Comparison of ENCODE assay signal across 8 cellular contexts in the genomic region with DNA sequence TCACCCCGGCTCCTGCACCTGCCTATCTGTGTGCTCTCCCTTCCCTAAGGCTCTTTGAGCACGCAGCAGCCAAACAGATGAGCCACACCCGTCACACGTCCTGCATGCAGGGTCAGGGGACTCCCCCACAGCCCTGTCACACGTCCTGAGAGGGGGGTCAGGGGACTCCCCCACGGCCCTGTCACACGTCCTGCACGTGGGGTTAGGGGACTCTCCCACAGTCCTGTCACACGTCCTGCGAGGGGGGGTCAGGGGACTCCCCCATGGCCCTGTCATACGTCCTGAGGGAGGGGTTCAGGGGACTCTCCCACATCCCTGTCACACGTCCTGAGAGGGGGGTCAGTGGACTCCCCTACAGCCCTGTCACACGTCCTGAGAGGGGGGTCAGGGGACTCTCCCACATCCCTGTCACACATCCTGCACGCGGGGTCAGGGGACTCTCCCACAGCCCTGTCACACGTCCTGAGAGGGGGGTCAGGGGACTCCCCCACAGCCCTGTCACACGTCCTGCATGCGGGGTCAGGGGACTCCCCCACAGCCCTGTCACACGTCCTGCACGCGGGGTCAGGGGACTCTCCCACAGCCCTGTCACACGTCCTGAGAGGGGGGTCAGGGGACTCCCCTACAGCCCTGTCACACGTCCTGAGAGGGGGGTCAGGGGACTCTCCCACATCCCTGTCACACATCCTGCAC.
DNase-seq lines count a peak whose midpoint lies in the region; ATAC-seq and TF ChIP-seq lines count a peak whose summit lies in the region.
"Not testable (repeated sequence)": the region's sequence is repeated elsewhere in the genome, so short reads cannot be mapped to it uniquely, and the experiment has no call there.

No MANE protein-coding gene starts in this region.

- DNase-seq in NCI-H1092 treated with DMSO at 0.1 percent for 48 hours (lab: John Stamatoyannopoulos, UW) = peak; percentile 22
- DNase-seq in T-cell = peak in 25 of 34 experiments; percentile 4 to 63 (median 21)
- peak; percentile 59 for DNase-seq in activated CD8-positive, alpha-beta memory T cell treated with anti-CD3 and anti-CD28 coated beads, Interleukin-2, amount 50 U/mL, for 48 hours
- peak; percentile 38 for DNase-seq in activated naive CD4-positive, alpha-beta T cell treated with anti-CD3 and anti-CD28 coated beads for 36 hours
- peak; percentile 4 for DNase-seq in effector CD4-positive, alpha-beta T cell
- peak; percentile 45 for DNase-seq in osteoblast (ENCODE audit: insufficient read length, low spot score, missing footprints)
- DNase-seq in stimulated activated CD4-positive, alpha-beta T cell treated with anti-CD3 and anti-CD28 coated beads, Interleukin-4, amount 100 ng/mL, for 24 hours = peak; percentile 16
- DNase-seq in stimulated activated naive CD8-positive, alpha-beta T cell treated with anti-CD3 and anti-CD28 coated beads, Interleukin-15, amount 100 ng/mL, for 72 hours = peak; percentile 14 to 54

- not testable (repeated sequence) for H3K79me2 ChIP-seq in osteoblast (ENCODE audit: insufficient read depth, low read length)

- not testable (repeated sequence) for H3K36me3 ChIP-seq in osteoblast (ENCODE audit: insufficient read depth, low read length)

- not testable (repeated sequence) for H4K20me1 ChIP-seq in osteoblast (ENCODE audit: insufficient read depth, low read length)

- H3K27ac ChIP-seq in osteoblast (ENCODE audit: low read depth, low read length) = not testable (repeated sequence)

- not testable (repeated sequence) for H3K9me3 Mint-ChIP-seq in T-cell
- peaks cover 18% of the 10 kb centered on the region for H3K9me3 Mint-ChIP-seq in activated naive CD4-positive, alpha-beta T cell treated with anti-CD3 and anti-CD28 coated beads for 36 hours
- H3K9me3 Mint-ChIP-seq in stimulated activated naive CD8-positive, alpha-beta T cell treated with anti-CD3 and anti-CD28 coated beads, Interleukin-15, amount 100 ng/mL, for 72 hours = peaks cover 12 to 37% of the 10 kb centered on the region in 2 donors

- not testable (repeated sequence) for H3K4me3 ChIP-seq in osteoblast (ENCODE audit: insufficient read depth, low read length)

- peaks cover 9 to 22% of the 10 kb centered on the region in 2 donors for H3K27me3 Mint-ChIP-seq in T-cell
- H3K27me3 Mint-ChIP-seq in activated naive CD4-positive, alpha-beta T cell treated with anti-CD3 and anti-CD28 coated beads for 36 hours (ENCODE audit: low read depth) = not testable (repeated sequence)
- peaks cover 19% of the 10 kb centered on the region for H3K27me3 Mint-ChIP-seq in stimulated activated naive CD8-positive, alpha-beta T cell treated with anti-CD3 and anti-CD28 coated beads, Interleukin-15, amount 100 ng/mL, for 72 hours

- not testable (repeated sequence) for H3K4me1 ChIP-seq in osteoblast (ENCODE audit: insufficient read depth, low read length)

- intact Hi-C loops in activated naive CD4-positive, alpha-beta T cell treated with anti-CD3 and anti-CD28 coated beads for 36 hours (cut with micrococcal nuclease) = not testable (repeated sequence)

- ATAC-seq in T-cell (replicated peaks in 1 of 4) = peak in 2 of 4 experiments; percentile 13 to 66
- ATAC-seq in stimulated activated naive CD8-positive, alpha-beta T cell treated with anti-CD3 and anti-CD28 coated beads, Interleukin-15, amount 100 ng/mL, for 72 hours = peak; percentile 69

- not testable (repeated sequence) for H3K27ac Mint-ChIP-seq in T-cell; activated naive CD4-positive, alpha-beta T cell treated with anti-CD3 and anti-CD28 coated beads for 36 hours; stimulated activated naive CD8-positive, alpha-beta T cell treated with anti-CD3 and anti-CD28 coated beads, Interleukin-15, amount 100 ng/mL, for 72 hours

- H3K36me3 Mint-ChIP-seq in T-cell; activated naive CD4-positive, alpha-beta T cell treated with anti-CD3 and anti-CD28 coated beads for 36 hours (ENCODE audit: low read depth): not testable (repeated sequence)

- not testable (repeated sequence) for H3K4me2 ChIP-seq in osteoblast (ENCODE audit: insufficient read depth, low read length)

- not testable (repeated sequence) for H3K27me3 ChIP-seq in osteoblast (ENCODE audit: insufficient read depth, low read length)

- H2AFZ ChIP-seq in osteoblast (ENCODE audit: low read length) = not testable (repeated sequence)

- H3K4me3 Mint-ChIP-seq in T-cell; activated naive CD4-positive, alpha-beta T cell treated with anti-CD3 and anti-CD28 coated beads for 36 hours; stimulated activated naive CD8-positive, alpha-beta T cell treated with anti-CD3 and anti-CD28 coated beads, Interleukin-15, amount 100 ng/mL, for 72 hours: not testable (repeated sequence)

- POLR2A ChIA-PET in T-cell (lab: Charles Lee) = not testable (repeated sequence)

- CTCF ChIA-PET in T-cell (lab: Charles Lee); activated naive CD4-positive, alpha-beta T cell treated with anti-CD3 and anti-CD28 coated beads for 36 hours (lab: Charles Lee): not testable (repeated sequence)

- not testable (repeated sequence) for H3K9me3 ChIP-seq in osteoblast (ENCODE audit: low read depth, low read length)

- not testable (repeated sequence) for TF ChIP-seq CTCF in osteoblast (IDR thresholded peaks at IDR 0.05; ENCODE audit: extremely low read depth, low read depth, low read length)

- not testable (repeated sequence) for H3K4me1 Mint-ChIP-seq in T-cell; activated naive CD4-positive, alpha-beta T cell treated with anti-CD3 and anti-CD28 coated beads for 36 hours (ENCODE audit: low read depth)
- H3K4me1 Mint-ChIP-seq in stimulated activated naive CD8-positive, alpha-beta T cell treated with anti-CD3 and anti-CD28 coated beads, Interleukin-15, amount 100 ng/mL, for 72 hours = peaks cover 23% of the 10 kb centered on the region

Comparison
In these comparisons a context has a peak if more than half of its experiments do, and no peak if none do; other contexts are left out.
1. DNase-seq: peak in every context shown above with its lines; median percentile 59 in activated CD8-positive, alpha-beta memory T cell treated with anti-CD3 and anti-CD28 coated beads, Interleukin-2, amount 50 U/mL, for 48 hours; 45 in osteoblast; 38 in activated naive CD4-positive, alpha-beta T cell treated with anti-CD3 and anti-CD28 coated beads for 36 hours; 34 in stimulated activated naive CD8-positive, alpha-beta T cell treated with anti-CD3 and anti-CD28 coated beads, Interleukin-15, amount 100 ng/mL, for 72 hours; 22 in NCI-H1092 treated with DMSO at 0.1 percent for 48 hours; 21 in T-cell; 16 in stimulated activated CD4-positive, alpha-beta T cell treated with anti-CD3 and anti-CD28 coated beads, Interleukin-4, amount 100 ng/mL, for 24 hours; 4 in effector CD4-positive, alpha-beta T cell.